28 cellular contexts compared by ENCODE assay signal in the genomic region with DNA sequence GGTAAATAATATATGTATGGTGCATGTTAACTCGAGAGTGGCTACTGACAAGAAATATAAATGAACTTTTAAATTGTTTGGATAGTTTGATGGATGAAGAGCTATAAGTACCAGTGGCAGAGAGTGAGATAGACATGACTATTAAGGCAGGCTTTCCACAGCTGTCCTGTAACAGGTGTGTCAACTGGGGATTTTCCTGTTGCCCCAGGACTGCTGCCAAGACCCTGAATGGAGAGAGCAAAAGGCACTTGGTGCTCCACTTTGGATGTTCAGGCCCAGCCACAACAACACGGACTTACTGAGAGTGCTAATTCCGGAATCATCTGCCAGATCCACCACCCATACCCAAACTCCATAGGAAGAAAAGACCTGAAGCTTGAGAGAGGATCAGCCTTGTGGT.
"Had no signal": no experiment of that assay in that cellular context is flagged by ENCODE, and none has a peak within 500 bp of the region (broad histone marks: within the 10 kb centered on the region; RNA-seq: fewer than 3 reads in every experiment).

No MANE protein-coding gene starts in this region.

- H3K36me3 ChIP-seq: esophagus squamous epithelium, right atrium auricular region, tibial nerve had no signal

- H3K27me3 ChIP-seq: esophagus squamous epithelium, hepatocyte, right atrium auricular region, tibial nerve had no signal

- H3K79me2 ChIP-seq: hepatocyte, parathyroid adenoma had no signal

- H3K27me3 Mint-ChIP-seq: activated B cell treated with CpG ODN at 0.5 μM for 24 hours; activated naive CD8-positive, alpha-beta T cell had no signal

- H3K4me1 ChIP-seq: parathyroid adenoma had no signal

- DNase-seq: activated B cell treated with CpG ODN at 0.5 μM for 24 hours; activated CD8-positive, alpha-beta memory T cell treated with anti-CD3 and anti-CD28 coated beads, Interleukin-2, amount 50 U/mL, for 48 hours; activated naive CD4-positive, alpha-beta T cell; activated T-cell treated with anti-CD3 and anti-CD28 coated beads, Interleukin-2, amount 50 U/mL, for 4 hours; anterior cingulate cortex; dermis blood vessel endothelial cell; effector CD4-positive, alpha-beta T cell; esophagus squamous epithelium; glutamatergic neuron; immature natural killer cell; kidney; left colon; mammary epithelial cell; naive thymus-derived CD4-positive, alpha-beta T cell; nucleus accumbens; stimulated activated CD4-positive, alpha-beta T cell treated with anti-CD3 and anti-CD28 coated beads, Interleukin-15, amount 100 ng/mL, for 24 hours; stimulated activated CD4-positive, alpha-beta T cell treated with anti-CD3 and anti-CD28 coated beads, Interleukin-2, amount 100 ng/mL, for 24 hours; stimulated activated naive CD4-positive, alpha-beta T cell treated with Interleukin-2 at 50 U/mL for 16 hours; T-helper 1 cell had no signal

- ATAC-seq: activated T-cell treated with anti-CD3 and anti-CD28 coated beads, Interleukin-2, amount 50 U/mL, for 4 hours; left colon; naive thymus-derived CD4-positive, alpha-beta T cell had no signal

- H3K4me3 Mint-ChIP-seq: activated B cell treated with CpG ODN at 0.5 μM for 24 hours; activated naive CD8-positive, alpha-beta T cell; activated T-cell treated with anti-CD3 and anti-CD28 coated beads, Interleukin-2, amount 50 U/mL, for 4 hours; immature natural killer cell; mesothelial cell of epicardium; naive thymus-derived CD4-positive, alpha-beta T cell; neural crest cell; T-helper 2 cell treated with Interferon-gamma antibody and Interleukin-4, amounts not matched to agents 5 μg/mL and 100 μg/mL, for 36 hours had no signal

- H3K9ac ChIP-seq: parathyroid adenoma had no signal

- H3K36me3 Mint-ChIP-seq: activated naive CD8-positive, alpha-beta T cell; immature natural killer cell; naive thymus-derived CD4-positive, alpha-beta T cell had no signal

- H3K27ac Mint-ChIP-seq: activated B cell treated with CpG ODN at 0.5 μM for 24 hours; activated naive CD8-positive, alpha-beta T cell; mesothelial cell of epicardium; naive thymus-derived CD4-positive, alpha-beta T cell; T-helper 2 cell treated with Interferon-gamma antibody and Interleukin-4, amounts not matched to agents 5 μg/mL and 100 μg/mL, for 36 hours had no signal

- H3K27ac ChIP-seq: epithelial cell of prostate, esophagus squamous epithelium, hepatocyte, parathyroid adenoma, right atrium auricular region, tibial nerve had no signal

- H3K9me3 Mint-ChIP-seq: activated B cell treated with CpG ODN at 0.5 μM for 24 hours; activated T-cell treated with anti-CD3 and anti-CD28 coated beads, Interleukin-2, amount 50 U/mL, for 4 hours; immature natural killer cell; T-helper 2 cell treated with Interferon-gamma antibody and Interleukin-4, amounts not matched to agents 5 μg/mL and 100 μg/mL, for 36 hours had no signal

- H3K4me3 ChIP-seq: esophagus squamous epithelium, hepatocyte, right atrium auricular region, tibial nerve had no signal

- H3K4me2 ChIP-seq: hepatocyte had no signal
